ENCODE assay signal across 16 cellular contexts in genomic region chr1:18529714-18530113, GRCh38. TPM values are rescaled to one million over a fixed set of nuclear protein-coding genes. Genes with fewer than 3 reads are reported as not detected.
A peak's percentile ranks its signal among the peaks of the same experiment; 100 is the strongest.
DNase-seq lines count a peak whose midpoint lies in the region; ATAC-seq and TF ChIP-seq lines count a peak whose summit lies in the region.
"Had no signal": no experiment of that assay in that cellular context is flagged by ENCODE, and none has a peak within 500 bp of the region (broad histone marks: within the 10 kb centered on the region; RNA-seq: fewer than 3 reads in every experiment).

No MANE protein-coding gene starts in this region.

- H3K4me3 Mint-ChIP-seq in chondrocyte (ENCODE audit: unreplicated experiment), result no peak overlapping the region
- H3K4me3 Mint-ChIP-seq in osteocyte (ENCODE audit: unreplicated experiment), result no peak overlapping the region
- H3K4me3 Mint-ChIP-seq: IgD-negative memory B cell had no signal

- DNase-seq in D341Med (ENCODE audit: low spot score), result peak; percentile 9
- peak; percentile 38 for DNase-seq in chondrocyte (ENCODE audit: low spot score)
- DNase-seq in left lobe of liver (ENCODE audit: low spot score), result peak; percentile 39
- DNase-seq in osteocyte (ENCODE audit: extremely low spot score, unreplicated experiment), result peak; percentile 80
- no peak for DNase-seq in SHP77 (lab: John Stamatoyannopoulos, UW)
- no peak for DNase-seq in NCI-H2107 (lab: John Stamatoyannopoulos, UW)
- no peak for DNase-seq in A673 (ENCODE audit: low spot score)
- no peak for DNase-seq in COR-L47 (lab: John Stamatoyannopoulos, UW)
- DNase-seq: AML-193, Calu3, DMS79, GM23248 had no signal

- H3K4me1 ChIP-seq in A673 (ENCODE audit: insufficient read depth, low read length, poor library complexity, severe bottlenecking), result peaks cover 3% of the 10 kb centered on the region
- H3K4me1 ChIP-seq: A549 had no signal

- no TSS peak for BruUV-seq in A673 (replicated peaks; lab: Mats Ljungman, UMichigan)

- H3K9me3 Mint-ChIP-seq in chondrocyte (ENCODE audit: low read depth), result no peaks in the 10 kb centered on the region
- H3K9me3 Mint-ChIP-seq in osteocyte (ENCODE audit: unreplicated experiment), result no peaks in the 10 kb centered on the region

- H3K27ac ChIP-seq in A673 (ENCODE audit: low read depth, low read length, poor library complexity, severe bottlenecking), result no peak overlapping the region
- H3K27ac ChIP-seq: A549, BLaER1, GM23248 had no signal

- intact Hi-C loops in A673 (cut with micrococcal nuclease; ENCODE audit: unreplicated experiment), result no loop called here

- ATAC-seq in left lobe of liver, result no peak
- ATAC-seq: A549, GM12878 had no signal

- no peaks in the 10 kb centered on the region for H3K36me3 ChIP-seq in A673 (ENCODE audit: insufficient read depth, low read length, poor library complexity, severe bottlenecking)
- H3K36me3 ChIP-seq: BLaER1 had no signal

- CTCF ChIA-PET in A673 (lab: Charles Lee), result no interaction called here

- H3K27me3 Mint-ChIP-seq in chondrocyte (ENCODE audit: low read depth) (peaks cover 31% of the 10 kb centered on the region), osteocyte (ENCODE audit: unreplicated experiment) (no peaks in the 10 kb centered on the region)

- H3K27me3 ChIP-seq in A673 (replicated peaks; ENCODE audit: insufficient read depth, low read depth, low read length, poor library complexity), result no peaks in the 10 kb centered on the region
- H3K27me3 ChIP-seq: BLaER1 had no signal

- TF ChIP-seq CTCF in chondrocyte (IDR thresholded peaks at IDR 0.05) (no peak), osteocyte (IDR thresholded peaks at IDR 0.05) (no peak), A673 (conservative IDR thresholded peaks at IDR 0.05; ENCODE audit: low read depth, low read length) (no peak)

- no peak overlapping the region for H3K4me3 ChIP-seq in A673 (ENCODE audit: low read depth, low read length, poor library complexity, severe bottlenecking)
- H3K4me3 ChIP-seq: A549, BLaER1, GM12878, GM23248 had no signal

- H3K4me1 Mint-ChIP-seq in chondrocyte (ENCODE audit: low read depth), result no peaks in the 10 kb centered on the region
- no peaks in the 10 kb centered on the region for H3K4me1 Mint-ChIP-seq in osteocyte (ENCODE audit: unreplicated experiment)

- POLR2A ChIA-PET in A673 (lab: Charles Lee; ENCODE audit: low non-redundant PET), result no interaction called here

- H3K9me3 ChIP-seq in A673 (ENCODE audit: low read depth, low read length, poor library complexity, severe bottlenecking), result no peaks in the 10 kb centered on the region
- H3K9me3 ChIP-seq: A549, BLaER1 had no signal

- H3K27ac Mint-ChIP-seq in chondrocyte (ENCODE audit: unreplicated experiment) (no peak overlapping the region), osteocyte (ENCODE audit: unreplicated experiment) (no peak overlapping the region)
- H3K27ac Mint-ChIP-seq: IgD-negative memory B cell had no signal

- H3K36me3 Mint-ChIP-seq in chondrocyte (ENCODE audit: low read depth) (no peaks in the 10 kb centered on the region), osteocyte (ENCODE audit: unreplicated experiment) (no peaks in the 10 kb centered on the region)
- H3K36me3 Mint-ChIP-seq: IgD-negative memory B cell had no signal

RNA-seq across cellular contexts. Expression of gene KLHDC7A, which starts 49.0 kb away (rescaled TPM):
- total RNA-seq in chondrocyte (0.07 to 0.08 TPM in 2 of 3 replicates, not detected in the other), left lobe of liver (8.7 TPM), osteocyte (not detected in 2 replicates), A673 (2021) (not detected in 2 replicates)
- total RNA-seq: GM12878, GM23248 had no signal

Comparison
In these comparisons a context has a peak if more than half of its experiments do, and no peak if none do; other contexts are left out.
1. DNase-seq: peak in D341Med (single experiment), chondrocyte (single experiment), left lobe of liver (single experiment) and osteocyte (single experiment); none in SHP77 (0 of 2), NCI-H2107 (single experiment), A673 (single experiment) and COR-L47 (single experiment).